Comparison of ENCODE assay signal across 20 cellular contexts in genomic region chr16:47358816-47359215, GRCh38.
DNase-seq lines count a peak whose midpoint lies in the region; ATAC-seq and TF ChIP-seq lines count a peak whose summit lies in the region.
"Had no signal": no experiment of that assay in that cellular context is flagged by ENCODE, and none has a peak within 500 bp of the region (broad histone marks: within the 10 kb centered on the region; RNA-seq: fewer than 3 reads in every experiment).

No MANE protein-coding gene starts in this region.

- intact Hi-C loops in IMR-90 (cut with micrococcal nuclease) (no loop called here), uterus (cut with DNase I; ENCODE audit: low total_unique reads) (no loop called here), OCI-LY7 (cut with micrococcal nuclease; ENCODE audit: unreplicated experiment) (no loop called here)

- in situ Hi-C loops in IMR-90 (cut with MboI; ENCODE audit: low sequenced_read_pairs): no loop called here
- in situ Hi-C loops in astrocyte of the spinal cord (cut with HindIII; ENCODE audit: low sequenced_read_pairs): no loop called here

- no peak overlapping the region for H3K23ac ChIP-seq in IMR-90 (ENCODE audit: low read depth, low read length)

- H4K8ac ChIP-seq in IMR-90 (ENCODE audit: low read depth in 2 of 2, low read length in 2 of 2): no peak overlapping the region

- no peak overlapping the region for H3K4me3 ChIP-seq in IMR-90 (ENCODE audit: insufficient read depth, low read depth, low read length)
- no peak overlapping the region for H3K4me3 ChIP-seq in astrocyte of the spinal cord (ENCODE audit: low read depth, low read length)
- H3K4me3 ChIP-seq in uterus: no peak overlapping the region
- H3K4me3 ChIP-seq in OCI-LY7 (ENCODE audit: low read depth, low read length, poor library complexity, severe bottlenecking): no peak overlapping the region
- H3K4me3 ChIP-seq: dorsolateral prefrontal cortex had no signal

- peak; percentile 35 for ATAC-seq in IMR-90 (ENCODE audit: low read depth)
- ATAC-seq: activated CD4-positive, alpha-beta T cell treated with anti-CD3 and anti-CD28 coated beads for 36 hours; HepG2; left ventricle myocardium superior; Panc1; right cardiac atrium; stimulated activated effector memory CD8-positive, alpha-beta T cell treated with anti-CD3 and anti-CD28 coated beads, Interleukin-12 subunit alpha, Interleukin-12 subunit beta, amount 100 ng/mL, for 72 hours had no signal

- H3K4me2 ChIP-seq in IMR-90 (ENCODE audit: low read depth, low read length) (no peak overlapping the region), OCI-LY7 (ENCODE audit: low read length) (no peak overlapping the region)

- H2BK20ac ChIP-seq in IMR-90 (ENCODE audit: low read depth, low read length): no peak overlapping the region

- H3K36me3 ChIP-seq in IMR-90 (ENCODE audit: control insufficient read depth, insufficient read depth, low read length) (0 out of 2 replicates have a peak, but pooled peaks cover 1% of the 10 kb centered on the region), uterus (no peaks in the 10 kb centered on the region), OCI-LY7 (ENCODE audit: insufficient read depth, low read length) (0 out of 2 replicates have a peak, but pooled peaks cover 6% of the 10 kb centered on the region)

- H3K4me1 ChIP-seq in IMR-90 (ENCODE audit: control insufficient read depth, insufficient read depth, low read length) (peaks cover 6% of the 10 kb centered on the region), uterus (no peaks in the 10 kb centered on the region), OCI-LY7 (ENCODE audit: insufficient read depth, low read length, poor library complexity, severe bottlenecking) (no peaks in the 10 kb centered on the region)

- TF ChIP-seq CTCF in IMR-90 (conservative IDR thresholded peaks at IDR 0.05; ENCODE audit: low read depth, low read length) (no peak), astrocyte of the spinal cord (IDR thresholded peaks at IDR 0.05; ENCODE audit: low read depth, low read length) (no peak), uterus (IDR thresholded peaks at IDR 0.05) (no peak), OCI-LY7 (conservative IDR thresholded peaks at IDR 0.05; ENCODE audit: low read length) (no peak)

- H4K5ac ChIP-seq in IMR-90 (ENCODE audit: low read depth, low read length): no peak overlapping the region

- H3K9ac ChIP-seq in IMR-90 (ENCODE audit: low read depth, low read length): no peak overlapping the region

- H3K56ac ChIP-seq in IMR-90 (ENCODE audit: extremely low read depth, insufficient read depth, low read length): no peak overlapping the region

- DNase-seq in Daoy (ENCODE audit: low read depth): peak; percentile 71
- DNase-seq in IMR-90: peak; percentile 37
- peak; percentile 37 for DNase-seq in astrocyte of the spinal cord (ENCODE audit: low read depth, low spot score)
- DNase-seq in hepatic stellate cell (ENCODE audit: low spot score): peak; percentile 3
- no peak for DNase-seq in uterus
- DNase-seq in OCI-LY7 (ENCODE audit: low spot score): no peak
- DNase-seq in COLO829 (ENCODE audit: low spot score): no peak
- no peak for DNase-seq in COR-L47 (lab: John Stamatoyannopoulos, UW)
- DNase-seq: activated CD4-positive, alpha-beta T cell treated with anti-CD3 and anti-CD28 coated beads for 36 hours; activated naive CD8-positive, alpha-beta T cell treated with anti-CD3 and anti-CD28 coated beads for 36 hours; dorsolateral prefrontal cortex; erythroblast; left ventricle myocardium superior; NCI-H1694 treated with DMSO at 0.1 percent for 48 hours; NCI-H2227 treated with DMSO at 0.1 percent for 48 hours; right cardiac atrium; stimulated activated CD4-positive, alpha-beta T cell treated with anti-CD3 and anti-CD28 coated beads, Interleukin-15, amount 100 ng/mL, for 24 hours had no signal

- H4K91ac ChIP-seq in IMR-90 (ENCODE audit: insufficient read depth, low read depth, low read length): no peak overlapping the region

- CTCF ChIA-PET in IMR-90 (lab: Yijun Ruan, JAX) (no interaction called here), OCI-LY7 (lab: Charles Lee; ENCODE audit: unreplicated experiment) (no interaction called here)

- TF ChIP-seq POLR2A in IMR-90 (IDR thresholded peaks at IDR 0.05; ENCODE audit: low read depth, low read length) (no peak), uterus (IDR thresholded peaks at IDR 0.05) (no peak)

- no peaks in the 10 kb centered on the region for H3K79me2 ChIP-seq in OCI-LY7 (ENCODE audit: insufficient read depth, low read depth, low read length)

- peaks cover 3% of the 10 kb centered on the region; the same call in 1 of the 2 replicates for H3K9me1 ChIP-seq in IMR-90 (ENCODE audit: insufficient read depth, low read length)

- no peak overlapping the region for H3K18ac ChIP-seq in IMR-90 (ENCODE audit: low read depth, low read length)

- no peaks in the 10 kb centered on the region for H3K27me3 ChIP-seq in IMR-90 (ENCODE audit: control insufficient read depth, insufficient read depth, low read length)
- H3K27me3 ChIP-seq in uterus: no peaks in the 10 kb centered on the region
- H3K27me3 ChIP-seq: dorsolateral prefrontal cortex had no signal

- no peaks in the 10 kb centered on the region for H4K20me1 ChIP-seq in IMR-90 (ENCODE audit: insufficient read depth, low read length)
- H4K20me1 ChIP-seq in OCI-LY7 (ENCODE audit: insufficient read depth, low read length): no peaks in the 10 kb centered on the region

- H3K4ac ChIP-seq in IMR-90 (ENCODE audit: low read depth, low read length): no peak overlapping the region

- no peaks in the 10 kb centered on the region for H3K9me3 ChIP-seq in IMR-90 (ENCODE audit: control insufficient read depth, insufficient read depth, low read length)
- peaks cover 0 to 6% of the 10 kb centered on the region in 2 donors for H3K9me3 ChIP-seq in uterus
- H3K9me3 ChIP-seq in OCI-LY7 (ENCODE audit: low read length): no peaks in the 10 kb centered on the region

- H3K79me1 ChIP-seq in IMR-90 (ENCODE audit: low read depth in 1 of 2, low read length in 2 of 2): peaks cover 0 to 3% of the 10 kb centered on the region in 2 experiments; a peak in 1 of 4 replicates

- dilution Hi-C loops in IMR-90 (cut with HindIII; ENCODE audit: low sequenced_read_pairs, unreplicated experiment): no loop called here

- TF ChIP-seq RAD21 in IMR-90 (IDR thresholded peaks at IDR 0.05; ENCODE audit: low read length): no peak

- WGBS in IMR-90 (ENCODE audit: extremely low coverage in 2 of 2, insufficient read length in 1 of 2), 2 experiments: 83% methylated on average over 1 of the region's 2 CpGs; no CpG with 5 or more reads in 1 of the 2 experiments

- H2BK5ac ChIP-seq in IMR-90 (ENCODE audit: low read depth, low read length, poor library complexity, severe bottlenecking): no peak overlapping the region

- H2BK15ac ChIP-seq in IMR-90 (ENCODE audit: low read depth, low read length): no peak overlapping the region

- no peak overlapping the region for H3K14ac ChIP-seq in IMR-90 (replicated peaks; ENCODE audit: low read depth, low read length)

- H2AFZ ChIP-seq in IMR-90 (replicated peaks; ENCODE audit: low read length, poor library complexity): no peak overlapping the region
- H2AFZ ChIP-seq in OCI-LY7 (ENCODE audit: low read length): no peak overlapping the region

- H2AK9ac ChIP-seq in IMR-90 (replicated peaks; ENCODE audit: low read depth, low read length, poor library complexity): no peak overlapping the region

- no peak overlapping the region for H2AK5ac ChIP-seq in IMR-90 (ENCODE audit: low read depth, low read length)

- no peaks in the 10 kb centered on the region for H3K9me2 ChIP-seq in OCI-LY7 (ENCODE audit: insufficient read depth, low read length)

- BruUV-seq in IMR-90 (replicated peaks; lab: Mats Ljungman, UMichigan): no TSS peak
- BruUV-seq in OCI-LY7 (replicated peaks; lab: Mats Ljungman, UMichigan): no TSS peak

- H2BK120ac ChIP-seq in IMR-90 (ENCODE audit: low read depth, low read length): no peak overlapping the region

- no peak overlapping the region for H3K27ac ChIP-seq in IMR-90 (ENCODE audit: insufficient read depth, low read length)
- no peak overlapping the region for H3K27ac ChIP-seq in uterus
- H3K27ac ChIP-seq in OCI-LY7 (ENCODE audit: low read depth, low read length, poor library complexity, severe bottlenecking): no peak overlapping the region
- H3K27ac ChIP-seq: dorsolateral prefrontal cortex had no signal

- POLR2A ChIA-PET in IMR-90 (lab: Charles Lee; ENCODE audit: unreplicated experiment): no interaction called here
- POLR2A ChIA-PET in OCI-LY7 (lab: Charles Lee): no interaction called here

TF ChIP-seq in IMR-90, 13 proteins besides CTCF, POLR2A, EP300 and RAD21:
- TF ChIP-seq BHLHE40 (IDR thresholded peaks at IDR 0.05; ENCODE audit: low read depth, low read length) (no peak), FOS (IDR thresholded peaks at IDR 0.05; ENCODE audit: low read depth, low read length) (no peak), ELK1 (IDR thresholded peaks at IDR 0.05; ENCODE audit: borderline replicate concordance, low read depth, low read length) (no peak), RFX5 (IDR thresholded peaks at IDR 0.05; ENCODE audit: low read depth, low read length) (no peak), MAFK (IDR thresholded peaks at IDR 0.05; ENCODE audit: low read depth, low read length) (no peak), MAZ (IDR thresholded peaks at IDR 0.05; ENCODE audit: borderline replicate concordance, low read depth, low read length) (no peak), CHD1 (IDR thresholded peaks at IDR 0.05; ENCODE audit: low read depth, low read length) (no peak), CEBPB (IDR thresholded peaks at IDR 0.05; ENCODE audit: low read depth, low read length) (no peak), USF2 (IDR thresholded peaks at IDR 0.05; ENCODE audit: low read depth, low read length) (no peak)

Comparison
In these comparisons a context has a peak if more than half of its experiments do, and no peak if none do; other contexts are left out.
1. DNase-seq: peak in Daoy (single experiment), IMR-90 (single experiment), astrocyte of the spinal cord (single experiment) and hepatic stellate cell (single experiment); none in uterus (0 of 2), OCI-LY7 (single experiment), COLO829 (single experiment) and COR-L47 (single experiment).